Comparison of ENCODE assay signal across 12 cellular contexts in the genomic region with DNA sequence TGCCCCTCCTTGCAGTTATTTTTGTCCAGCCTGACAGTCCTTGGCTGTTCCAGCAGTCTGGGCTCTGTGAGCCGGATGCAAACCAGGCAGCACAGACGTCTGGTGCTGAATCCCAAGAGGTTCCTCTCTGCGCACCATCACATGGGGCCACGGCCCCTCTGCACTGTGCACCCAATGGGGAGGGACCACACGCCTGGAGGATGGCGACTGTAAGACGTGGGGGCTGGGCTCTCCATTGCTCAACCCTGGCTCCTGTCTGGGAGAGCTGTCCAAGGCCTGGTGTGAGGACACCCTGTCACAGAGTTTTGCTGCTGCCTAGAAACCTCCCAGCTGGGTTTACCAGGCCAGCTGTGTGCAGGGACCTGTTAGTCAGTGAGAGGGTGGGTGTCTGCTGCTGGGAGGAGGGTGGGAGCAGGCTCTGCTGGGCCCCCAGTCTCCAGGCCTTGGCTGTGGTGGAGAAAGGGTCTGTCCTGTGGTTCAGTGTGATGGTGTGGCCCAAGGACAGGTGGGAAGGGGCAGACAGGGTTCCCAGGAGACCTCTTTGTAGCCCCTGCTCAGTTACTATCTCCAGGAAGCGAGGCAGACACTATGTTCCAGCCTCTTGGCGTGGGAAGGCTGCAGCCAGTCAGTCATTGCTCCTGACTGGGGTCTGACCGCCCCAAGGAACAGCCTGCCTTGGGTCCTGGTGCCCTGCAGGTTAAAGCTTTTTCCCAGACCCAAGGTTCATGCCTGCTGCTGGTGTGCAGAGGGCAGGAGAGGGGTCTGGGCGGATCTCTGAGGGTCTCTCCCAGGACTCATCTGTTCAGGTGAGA. TPM values are rescaled to one million over a fixed set of nuclear protein-coding genes. Genes with fewer than 3 reads are reported as not detected.
DNase-seq lines count a peak whose midpoint lies in the region; ATAC-seq and TF ChIP-seq lines count a peak whose summit lies in the region.
"Had no signal": no experiment of that assay in that cellular context is flagged by ENCODE, and none has a peak within 500 bp of the region (broad histone marks: within the 10 kb centered on the region; RNA-seq: fewer than 3 reads in every experiment).

No MANE protein-coding gene starts in this region.

- intact Hi-C loops in prostate gland (cut with DNase I) = no loop called here
- intact Hi-C loops in activated CD4-positive, alpha-beta T cell treated with anti-CD3 and anti-CD28 coated beads for 36 hours (cut with DNase I, micrococcal nuclease) = no loop called here

- no peaks in the 10 kb centered on the region for H4K20me1 ChIP-seq in BLaER1

- WGBS in prostate gland = 57% methylated on average over 11 of the region's 11 CpGs

- no peak overlapping the region for H3K27ac Mint-ChIP-seq in activated CD4-positive, alpha-beta T cell treated with anti-CD3 and anti-CD28 coated beads for 36 hours
- H3K27ac Mint-ChIP-seq: natural killer cell treated with Interleukin-12 subunit alpha and Interleukin-12 subunit beta and Interleukin-15 and Interleukin-18, amount 100 ng/mL, for 72 hours had no signal

- H3K36me3 ChIP-seq in BLaER1 (peaks cover 43% of the 10 kb centered on the region), brain microvascular endothelial cell (replicated peaks) (no peaks in the 10 kb centered on the region), prostate gland (no peaks in the 10 kb centered on the region)

- peak overlapping the region; percentile 92 for H3K4me2 ChIP-seq in BLaER1

- TF ChIP-seq CTCF in brain microvascular endothelial cell (IDR thresholded peaks at IDR 0.05; ENCODE audit: low read depth, low read length, missing control alignments) = no peak
- TF ChIP-seq CTCF in prostate gland (IDR thresholded peaks at IDR 0.05) = no peak

- peak; percentile 76 for DNase-seq in brain microvascular endothelial cell
- peak; percentile 37 to 66 for DNase-seq in hippocampal formation (lab: John Stamatoyannopoulos, UW)
- no peak for DNase-seq in prostate gland (ENCODE audit: low spot score)
- no peak for DNase-seq in HT-29 (ENCODE audit: low spot score)
- DNase-seq in NCI-H345 (lab: John Stamatoyannopoulos, UW) = no peak
- no peak for DNase-seq in activated CD4-positive, alpha-beta T cell treated with anti-CD3 and anti-CD28 coated beads for 36 hours
- DNase-seq: activated T-cell treated with anti-CD3 and anti-CD28 coated beads, Interleukin-2, amount 50 U/mL, for 4 hours; NCI-H187 treated with DMSO at 0.1 percent for 48 hours had no signal

- CTCF ChIA-PET in activated CD4-positive, alpha-beta T cell treated with anti-CD3 and anti-CD28 coated beads for 36 hours (lab: Charles Lee) = interaction anchor here (0.9 to 1.3 kb wide), 2 partner anchors 8 to 17 kb away, joined by 3 read pairs; no protein-coding TSS in a partner anchor

- no peaks in the 10 kb centered on the region for H3K36me3 Mint-ChIP-seq in activated CD4-positive, alpha-beta T cell treated with anti-CD3 and anti-CD28 coated beads for 36 hours (ENCODE audit: low read depth)
- H3K36me3 Mint-ChIP-seq: natural killer cell treated with Interleukin-12 subunit alpha and Interleukin-12 subunit beta and Interleukin-15 and Interleukin-18, amount 100 ng/mL, for 72 hours had no signal

- no peak overlapping the region for H3K4me3 Mint-ChIP-seq in activated CD4-positive, alpha-beta T cell treated with anti-CD3 and anti-CD28 coated beads for 36 hours
- H3K4me3 Mint-ChIP-seq: activated T-cell treated with anti-CD3 and anti-CD28 coated beads, Interleukin-2, amount 50 U/mL, for 4 hours; natural killer cell treated with Interleukin-12 subunit alpha and Interleukin-12 subunit beta and Interleukin-15 and Interleukin-18, amount 100 ng/mL, for 72 hours had no signal

- H3K27me3 Mint-ChIP-seq in activated CD4-positive, alpha-beta T cell treated with anti-CD3 and anti-CD28 coated beads for 36 hours = peaks cover 8% of the 10 kb centered on the region

- H3K4me3 ChIP-seq in BLaER1 (no peak overlapping the region), brain microvascular endothelial cell (ENCODE audit: low read depth, low read length) (no peak overlapping the region), prostate gland (no peak overlapping the region)

- in situ Hi-C loops in brain microvascular endothelial cell (cut with HindIII; ENCODE audit: low pct_ligation_motif_present, low sequenced_read_pairs) = no loop called here

- no peaks in the 10 kb centered on the region for H3K27me3 ChIP-seq in BLaER1
- no peaks in the 10 kb centered on the region for H3K27me3 ChIP-seq in brain microvascular endothelial cell (replicated peaks)
- no peaks in the 10 kb centered on the region for H3K27me3 ChIP-seq in prostate gland (replicated peaks; ENCODE audit: insufficient read depth)

- ATAC-seq in activated CD4-positive, alpha-beta T cell treated with anti-CD3 and anti-CD28 coated beads for 36 hours = no peak
- ATAC-seq in HG02938 (IDR thresholded peaks at IDR 0.05; ENCODE audit: unreplicated experiment) = no peak
- ATAC-seq: activated T-cell treated with anti-CD3 and anti-CD28 coated beads, Interleukin-2, amount 50 U/mL, for 4 hours; natural killer cell treated with Interleukin-12 subunit alpha and Interleukin-12 subunit beta and Interleukin-15 and Interleukin-18, amount 100 ng/mL, for 72 hours had no signal

- H3K9me3 Mint-ChIP-seq in activated CD4-positive, alpha-beta T cell treated with anti-CD3 and anti-CD28 coated beads for 36 hours (ENCODE audit: low read depth) = no peaks in the 10 kb centered on the region
- H3K9me3 Mint-ChIP-seq: activated T-cell treated with anti-CD3 and anti-CD28 coated beads, Interleukin-2, amount 50 U/mL, for 4 hours; natural killer cell treated with Interleukin-12 subunit alpha and Interleukin-12 subunit beta and Interleukin-15 and Interleukin-18, amount 100 ng/mL, for 72 hours had no signal

- POLR2A ChIA-PET in activated CD4-positive, alpha-beta T cell treated with anti-CD3 and anti-CD28 coated beads for 36 hours (lab: Charles Lee) = no interaction called here

- peaks cover 48% of the 10 kb centered on the region for H3K4me1 ChIP-seq in BLaER1
- no peaks in the 10 kb centered on the region for H3K4me1 ChIP-seq in prostate gland (replicated peaks)

- H3K27ac ChIP-seq in BLaER1 = peak overlapping the region; percentile 83
- H3K27ac ChIP-seq in brain microvascular endothelial cell = peak overlapping the region; percentile 28
- H3K27ac ChIP-seq in prostate gland = peak overlapping the region; percentile 42 to 59

- H3K9ac ChIP-seq in BLaER1 = peak overlapping the region; percentile 68

- H3K4me1 Mint-ChIP-seq in activated CD4-positive, alpha-beta T cell treated with anti-CD3 and anti-CD28 coated beads for 36 hours = peaks cover 3% of the 10 kb centered on the region

- no peak for TF ChIP-seq POLR2A in prostate gland (IDR thresholded peaks at IDR 0.05)

- no peaks in the 10 kb centered on the region for H3K9me3 ChIP-seq in BLaER1
- H3K9me3 ChIP-seq in prostate gland = no peaks in the 10 kb centered on the region

RNA-seq across cellular contexts. Expression of a gene that starts 13.8 kb away (rescaled TPM):
- total RNA-seq in prostate gland = 10 to 100 TPM in 1 of 2 donors, 1 to 10 TPM in 1; 2.6 to 51.9 TPM
- total RNA-seq in HT-29 (2014; rRNA removed; shearing (Covaris generic)) = 0.05 and 0.16 TPM in 2 replicates
- total RNA-seq in activated CD4-positive, alpha-beta T cell treated with anti-CD3 and anti-CD28 coated beads for 36 hours = under 1 TPM; 0.19 to 0.23 TPM
- total RNA-seq: natural killer cell treated with Interleukin-12 subunit alpha and Interleukin-12 subunit beta and Interleukin-15 and Interleukin-18, amount 100 ng/mL, for 72 hours had no signal

RNA-seq across cellular contexts. Expression of a gene that starts 46.2 kb away (rescaled TPM):
- total RNA-seq in prostate gland = under 1 TPM in 1 of 2 donors, not detected in 1; 0.91 TPM
- total RNA-seq in HT-29 (2014; rRNA removed; shearing (Covaris generic)) = not detected in 2 replicates
- total RNA-seq in activated CD4-positive, alpha-beta T cell treated with anti-CD3 and anti-CD28 coated beads for 36 hours = under 1 TPM in 1 of 2 experiments, not detected in 1; 0.21 TPM
- total RNA-seq: activated T-cell treated with anti-CD3 and anti-CD28 coated beads, Interleukin-2, amount 50 U/mL, for 4 hours; T-helper 2 cell treated with Interferon-gamma antibody and Interleukin-4, amounts not matched to agents 100 ng/mL and 5 ng/mL, for 36 hours had no signal

RNA-seq across cellular contexts. Expression of a gene that starts 49.1 kb away (rescaled TPM):
- total RNA-seq in prostate gland = 100 to 1,000 TPM in 1 of 2 donors, 10 to 100 TPM in 1; 71.4 to 345 TPM
- 166 and 191 TPM in 2 replicates for total RNA-seq in HT-29 (2014; rRNA removed; shearing (Covaris generic))
- total RNA-seq in activated CD4-positive, alpha-beta T cell treated with anti-CD3 and anti-CD28 coated beads for 36 hours = 100 to 1,000 TPM; 322 to 330 TPM

Comparison
In these comparisons a context has a peak if more than half of its experiments do, and no peak if none do; other contexts are left out.
1. H3K27ac ChIP-seq: peak in every context shown above with its lines; median percentile 83 in BLaER1; 50 in prostate gland; 28 in brain microvascular endothelial cell.
2. DNase-seq: peak in brain microvascular endothelial cell (single experiment) and hippocampal formation (2 of 2); none in prostate gland (single experiment), HT-29 (single experiment), NCI-H345 (single experiment) and activated CD4-positive, alpha-beta T cell treated with anti-CD3 and anti-CD28 coated beads for 36 hours (single experiment).